ENCODE assay signal across 8 cellular contexts in the genomic region with DNA sequence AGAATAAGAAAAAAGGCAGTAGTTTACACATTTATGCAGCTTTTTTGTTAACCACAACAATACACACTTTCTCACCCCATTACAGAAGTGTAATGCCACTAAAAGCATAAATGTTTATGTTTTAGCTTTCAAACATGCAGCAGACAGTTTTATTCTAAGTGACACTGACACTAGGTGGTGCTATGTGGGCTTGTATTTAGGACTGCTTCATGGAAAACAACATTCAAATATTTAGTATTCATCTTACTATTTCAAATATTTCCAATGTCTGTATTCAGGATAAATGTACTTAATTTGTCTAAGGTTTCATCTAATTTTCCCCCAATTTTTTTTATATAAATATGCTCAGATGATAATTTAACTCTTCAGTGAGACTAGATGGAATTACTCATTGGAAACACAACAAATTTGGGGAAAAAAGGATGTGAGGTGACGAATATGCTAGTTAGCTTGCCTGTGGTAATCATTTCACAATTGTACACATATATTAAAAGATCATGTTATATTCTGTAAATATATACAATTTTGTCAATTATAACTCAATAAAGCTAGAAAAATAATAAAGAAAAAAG.
DNase-seq lines count a peak whose midpoint lies in the region; ATAC-seq and TF ChIP-seq lines count a peak whose summit lies in the region.

No MANE protein-coding gene starts in this region.

- H3K9me2 ChIP-seq in OCI-LY1 (ENCODE audit: low read depth, low read length) = no peaks in the 10 kb centered on the region

- H3K9me3 Mint-ChIP-seq in CD4-positive, CD25-positive, alpha-beta regulatory T cell = no peaks in the 10 kb centered on the region
- H3K9me3 Mint-ChIP-seq in endodermal cell = no peaks in the 10 kb centered on the region
- no peaks in the 10 kb centered on the region for H3K9me3 Mint-ChIP-seq in neural crest cell
- H3K9me3 Mint-ChIP-seq in activated naive CD4-positive, alpha-beta T cell treated with anti-CD3 and anti-CD28 coated beads, Interleukin-2, amount 10 ng/mL, durations not matched to agents 7 days and 5 days = no peaks in the 10 kb centered on the region
- H3K9me3 Mint-ChIP-seq in activated T-cell treated with anti-CD3 and anti-CD28 coated beads, Interleukin-2, amount 50 U/mL, for 4 hours = no peaks in the 10 kb centered on the region

- H3K4me3 ChIP-seq in CD4-positive, CD25-positive, alpha-beta regulatory T cell (ENCODE audit: low read depth, low read length) = no peak overlapping the region
- H3K4me3 ChIP-seq in OCI-LY1 (ENCODE audit: low read depth, low read length, poor library complexity, severe bottlenecking) = no peak overlapping the region
- H3K4me3 ChIP-seq in endodermal cell (ENCODE audit: low read length) = no peak overlapping the region

- TF ChIP-seq CTCF in OCI-LY1 (IDR thresholded peaks at IDR 0.05; ENCODE audit: low read length) = peak; percentile 72
- peak; percentile 82 for TF ChIP-seq CTCF in endodermal cell (conservative IDR thresholded peaks at IDR 0.05)
- peak; percentile 74 for TF ChIP-seq CTCF in neural crest cell (conservative IDR thresholded peaks at IDR 0.05)

- no peaks in the 10 kb centered on the region for H3K4me1 ChIP-seq in CD4-positive, CD25-positive, alpha-beta regulatory T cell (ENCODE audit: control insufficient read depth, insufficient read depth, low read length, poor library complexity, severe bottlenecking)
- H3K4me1 ChIP-seq in OCI-LY1 (ENCODE audit: insufficient read depth, low read length, severe bottlenecking) (no peaks in the 10 kb centered on the region), endodermal cell (ENCODE audit: control insufficient read depth, insufficient read depth, low read length) (no peaks in the 10 kb centered on the region)

- H3K9ac ChIP-seq in OCI-LY1 (ENCODE audit: low read length) (no peak overlapping the region), endodermal cell (ENCODE audit: extremely low read depth, low read length, poor library complexity, severe bottlenecking) (no peak overlapping the region)

- H3K79me2 ChIP-seq in OCI-LY1 (ENCODE audit: insufficient read depth, low read length) = no peaks in the 10 kb centered on the region

- H3K36me3 ChIP-seq in CD4-positive, CD25-positive, alpha-beta regulatory T cell (ENCODE audit: control insufficient read depth, insufficient read depth, low read length) = no peaks in the 10 kb centered on the region
- no peaks in the 10 kb centered on the region for H3K36me3 ChIP-seq in OCI-LY1 (ENCODE audit: insufficient read depth, low read length)
- peaks cover 35% of the 10 kb centered on the region for H3K36me3 ChIP-seq in endodermal cell (ENCODE audit: control insufficient read depth, insufficient read depth, low read length)

- ATAC-seq in CD4-positive, CD25-positive, alpha-beta regulatory T cell (ENCODE audit: low read depth in 2 of 2) = no peak
- ATAC-seq in activated T-cell treated with anti-CD3 and anti-CD28 coated beads, Interleukin-2, amount 50 U/mL, for 4 hours = no peak

- no peaks in the 10 kb centered on the region for H3K27me3 ChIP-seq in CD4-positive, CD25-positive, alpha-beta regulatory T cell (ENCODE audit: control insufficient read depth, insufficient read depth, low read length)
- H3K27me3 ChIP-seq in OCI-LY1 (ENCODE audit: insufficient read depth, low read length) = no peaks in the 10 kb centered on the region
- no peaks in the 10 kb centered on the region for H3K27me3 ChIP-seq in endodermal cell (ENCODE audit: control insufficient read depth, insufficient read depth, low read length, poor library complexity, severe bottlenecking)

- CTCF ChIA-PET in activated naive CD4-positive, alpha-beta T cell treated with anti-CD3 and anti-CD28 coated beads, Interleukin-2, amount 10 ng/mL, durations not matched to agents 7 days and 5 days (lab: Charles Lee) = interaction anchor here (1.0 to 5.2 kb wide), 5 partner anchors 9 to 238 kb away, joined by 3 to 50 read pairs (median 4); no protein-coding TSS in a partner anchor

- H3K4me3 Mint-ChIP-seq in CD4-positive, CD25-positive, alpha-beta regulatory T cell = no peak overlapping the region
- H3K4me3 Mint-ChIP-seq in endodermal cell = no peak overlapping the region
- H3K4me3 Mint-ChIP-seq in neural crest cell = no peak overlapping the region
- no peak overlapping the region for H3K4me3 Mint-ChIP-seq in activated naive CD4-positive, alpha-beta T cell treated with anti-CD3 and anti-CD28 coated beads, Interleukin-2, amount 10 ng/mL, durations not matched to agents 7 days and 5 days
- H3K4me3 Mint-ChIP-seq in activated T-cell treated with anti-CD3 and anti-CD28 coated beads, Interleukin-2, amount 50 U/mL, for 4 hours = no peak overlapping the region

- peaks cover 13% of the 10 kb centered on the region for H3K36me3 Mint-ChIP-seq in CD4-positive, CD25-positive, alpha-beta regulatory T cell
- peaks cover 42% of the 10 kb centered on the region for H3K36me3 Mint-ChIP-seq in endodermal cell (ENCODE audit: low read depth)
- H3K36me3 Mint-ChIP-seq in neural crest cell (ENCODE audit: low read depth) = peaks cover 12% of the 10 kb centered on the region
- no peaks in the 10 kb centered on the region for H3K36me3 Mint-ChIP-seq in activated naive CD4-positive, alpha-beta T cell treated with anti-CD3 and anti-CD28 coated beads, Interleukin-2, amount 10 ng/mL, durations not matched to agents 7 days and 5 days
- peaks cover 8% of the 10 kb centered on the region for H3K36me3 Mint-ChIP-seq in activated T-cell treated with anti-CD3 and anti-CD28 coated beads, Interleukin-2, amount 50 U/mL, for 4 hours (ENCODE audit: insufficient read depth)

- no peaks in the 10 kb centered on the region for H3F3A ChIP-seq in OCI-LY1 (ENCODE audit: insufficient read depth, low read length)

- no peaks in the 10 kb centered on the region for H3K4me1 Mint-ChIP-seq in CD4-positive, CD25-positive, alpha-beta regulatory T cell
- H3K4me1 Mint-ChIP-seq in endodermal cell = no peaks in the 10 kb centered on the region
- peaks cover under 1% of the 10 kb centered on the region for H3K4me1 Mint-ChIP-seq in neural crest cell
- H3K4me1 Mint-ChIP-seq in activated naive CD4-positive, alpha-beta T cell treated with anti-CD3 and anti-CD28 coated beads, Interleukin-2, amount 10 ng/mL, durations not matched to agents 7 days and 5 days = no peaks in the 10 kb centered on the region
- H3K4me1 Mint-ChIP-seq in activated T-cell treated with anti-CD3 and anti-CD28 coated beads, Interleukin-2, amount 50 U/mL, for 4 hours (ENCODE audit: low read depth) = no peaks in the 10 kb centered on the region

- no peak overlapping the region for H3K4me2 ChIP-seq in OCI-LY1 (ENCODE audit: low read length)

- H3K27ac Mint-ChIP-seq in CD4-positive, CD25-positive, alpha-beta regulatory T cell = no peak overlapping the region
- no peak overlapping the region for H3K27ac Mint-ChIP-seq in endodermal cell
- H3K27ac Mint-ChIP-seq in neural crest cell (ENCODE audit: unreplicated experiment) = no peak overlapping the region
- H3K27ac Mint-ChIP-seq in activated naive CD4-positive, alpha-beta T cell treated with anti-CD3 and anti-CD28 coated beads, Interleukin-2, amount 10 ng/mL, durations not matched to agents 7 days and 5 days = no peak overlapping the region

- no peaks in the 10 kb centered on the region for H3K27me3 Mint-ChIP-seq in CD4-positive, CD25-positive, alpha-beta regulatory T cell
- H3K27me3 Mint-ChIP-seq in endodermal cell (ENCODE audit: insufficient read depth) (no peaks in the 10 kb centered on the region), neural crest cell (ENCODE audit: low read depth) (no peaks in the 10 kb centered on the region)
- no peaks in the 10 kb centered on the region for H3K27me3 Mint-ChIP-seq in activated naive CD4-positive, alpha-beta T cell treated with anti-CD3 and anti-CD28 coated beads, Interleukin-2, amount 10 ng/mL, durations not matched to agents 7 days and 5 days
- no peaks in the 10 kb centered on the region for H3K27me3 Mint-ChIP-seq in activated T-cell treated with anti-CD3 and anti-CD28 coated beads, Interleukin-2, amount 50 U/mL, for 4 hours (ENCODE audit: low read depth)

- H2AFZ ChIP-seq in OCI-LY1 (ENCODE audit: low read length) = no peak overlapping the region

- no peak overlapping the region for H3K27ac ChIP-seq in CD4-positive, CD25-positive, alpha-beta regulatory T cell (ENCODE audit: insufficient read depth, low read length, poor library complexity, severe bottlenecking)
- H3K27ac ChIP-seq in OCI-LY1 (ENCODE audit: low read depth, low read length, poor library complexity, severe bottlenecking) (no peak overlapping the region), endodermal cell (ENCODE audit: low read depth, low read length) (no peak overlapping the region)

- no peaks in the 10 kb centered on the region for H3K9me3 ChIP-seq in CD4-positive, CD25-positive, alpha-beta regulatory T cell (ENCODE audit: control insufficient read depth in 2 of 2, low read length in 2 of 2)
- H3K9me3 ChIP-seq in OCI-LY1 (ENCODE audit: low read length) (no peaks in the 10 kb centered on the region), endodermal cell (ENCODE audit: control insufficient read depth, low read length) (no peaks in the 10 kb centered on the region)

- no peaks in the 10 kb centered on the region for H4K20me1 ChIP-seq in OCI-LY1 (ENCODE audit: insufficient read depth, low read length)

- peak in 2 of 3 donors; percentile 23 to 50 for DNase-seq in CD4-positive, CD25-positive, alpha-beta regulatory T cell
- DNase-seq in H4 (ENCODE audit: low spot score) (peak; percentile 60), endodermal cell (no peak), neural crest cell (ENCODE audit: low read depth, low spot score) (no peak)
- no peak for DNase-seq in activated T-cell treated with anti-CD3 and anti-CD28 coated beads, Interleukin-2, amount 50 U/mL, for 48 hours
- no peak for DNase-seq in activated naive CD4-positive, alpha-beta T cell treated with anti-CD3 and anti-CD28 coated beads, Interleukin-2, amount 10 ng/mL, durations not matched to agents 7 days and 5 days
- DNase-seq in activated T-cell treated with anti-CD3 and anti-CD28 coated beads, Interleukin-2, amount 50 U/mL, for 4 hours = no peak

- 100% methylated on average over 1 of the region's 1 CpG; no CpG with 5 or more reads in 1 of the 2 experiments for WGBS in endodermal cell (ENCODE audit: insufficient coverage in 1 of 2, insufficient read length in 1 of 2), 2 experiments

Comparison
In these comparisons a context has a peak if more than half of its experiments do, and no peak if none do; other contexts are left out.
1. DNase-seq: peak in CD4-positive, CD25-positive, alpha-beta regulatory T cell (2 of 3) and H4 (single experiment); none in endodermal cell (single experiment), neural crest cell (single experiment), activated T-cell treated with anti-CD3 and anti-CD28 coated beads, Interleukin-2, amount 50 U/mL, for 48 hours (0 of 2), activated naive CD4-positive, alpha-beta T cell treated with anti-CD3 and anti-CD28 coated beads, Interleukin-2, amount 10 ng/mL, durations not matched to agents 7 days and 5 days (single experiment) and activated T-cell treated with anti-CD3 and anti-CD28 coated beads, Interleukin-2, amount 50 U/mL, for 4 hours (single experiment).
2. Peak in every context shown above with its lines, with median percentiles within 50 percentile points of each other: CTCF ChIP-seq.